Comparison of ENCODE assay signal across 1 cellular context in genomic region chr17:38443356-38444026, GRCh38.
TF ChIP-seq lines count a peak whose summit lies in the region.

No MANE protein-coding gene starts in this region.

TF ChIP-seq in GM12878, 131 proteins besides CTCF, POLR2A, EP300 and RAD21 (continued from another document):
- no peak for TF ChIP-seq CUX1 (IDR thresholded peaks at IDR 0.05; ENCODE audit: insufficient replicate concordance, low read depth, low read length)
- no peak for TF ChIP-seq MTA2 (IDR thresholded peaks at IDR 0.05; ENCODE audit: low read depth)
TF ChIP-seq in GM12878: peak in this region for 0.
